Comparison of ENCODE assay signal across 23 cellular contexts in genomic region chr5:110225949-110226348, GRCh38.
"Had no signal": no experiment of that assay in that cellular context is flagged by ENCODE, and none has a peak within 500 bp of the region (broad histone marks: within the 10 kb centered on the region; RNA-seq: fewer than 3 reads in every experiment).

No MANE protein-coding gene starts in this region.

- H3K4me3 ChIP-seq: SJSA1, SK-N-MC had no signal

- H3K27me3 ChIP-seq: SJSA1 had no signal

- ATAC-seq: HepG2 had no signal

- H3K9ac ChIP-seq: KMS-11 had no signal

- H3K27ac ChIP-seq: KMS-11, SJSA1, SK-N-MC had no signal

- DNase-seq: IMR-90, Kasumi-1, MM.1S, NCI-H1092 treated with DMSO at 0.1 percent for 48 hours, NCI-H1436, NCI-H187, NCI-H2029, NCI-H2081 treated with DMSO at 0.1 percent for 48 hours, NCI-H2171, NCI-H226, NCI-H446, NCI-H510A, NCI-H524 treated with DMSO at 0.1 percent for 48 hours, NCI-H69, NCI-H774, Right ventricle myocardium superior, RPMI8226, SIG-M5 had no signal

- FAIRE-seq: HepG2, RCC 7860 had no signal

- H3K4me1 ChIP-seq: SJSA1 had no signal

- H3K4me2 ChIP-seq: KMS-11 had no signal

- H3K36me3 ChIP-seq: SJSA1 had no signal
